In the genomic region with DNA sequence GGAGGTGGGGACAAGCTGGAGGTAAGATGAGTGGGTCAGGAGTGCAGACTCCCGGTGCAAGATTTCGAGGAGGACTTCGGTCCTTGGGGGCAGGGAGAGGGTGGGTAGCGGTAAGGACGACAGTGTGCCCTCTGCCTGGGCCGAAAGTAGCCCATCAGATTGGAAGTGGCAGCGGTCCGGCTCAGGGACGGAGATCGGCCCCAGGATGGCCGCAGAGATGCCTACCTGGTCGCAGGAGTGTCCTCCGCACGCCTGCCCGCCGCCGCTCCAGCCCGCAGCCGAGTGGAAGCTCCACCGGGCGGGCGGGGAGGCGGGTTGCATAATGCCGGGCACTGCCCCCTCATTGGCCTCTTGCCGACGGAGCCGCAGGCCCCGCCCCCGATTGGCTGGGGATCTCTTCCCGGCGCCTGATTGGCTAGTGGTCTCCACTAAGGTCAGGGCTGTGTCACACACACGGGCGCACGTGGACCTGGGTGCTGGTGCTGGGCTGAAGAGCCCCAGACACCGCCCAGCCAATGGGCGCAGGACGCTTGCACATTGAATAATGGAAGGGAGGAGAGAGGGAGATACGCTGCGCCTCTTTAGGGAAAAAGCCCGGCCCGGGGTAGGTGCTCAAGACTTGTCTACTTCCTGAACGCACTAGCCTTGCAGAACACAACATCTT, we compare ENCODE assay signal across 8 cellular contexts. TPM values are rescaled to one million over a fixed set of nuclear protein-coding genes. Genes with fewer than 3 reads are reported as not detected.
DNase-seq lines count a peak whose midpoint lies in the region; ATAC-seq and TF ChIP-seq lines count a peak whose summit lies in the region.

A gene with protein sequence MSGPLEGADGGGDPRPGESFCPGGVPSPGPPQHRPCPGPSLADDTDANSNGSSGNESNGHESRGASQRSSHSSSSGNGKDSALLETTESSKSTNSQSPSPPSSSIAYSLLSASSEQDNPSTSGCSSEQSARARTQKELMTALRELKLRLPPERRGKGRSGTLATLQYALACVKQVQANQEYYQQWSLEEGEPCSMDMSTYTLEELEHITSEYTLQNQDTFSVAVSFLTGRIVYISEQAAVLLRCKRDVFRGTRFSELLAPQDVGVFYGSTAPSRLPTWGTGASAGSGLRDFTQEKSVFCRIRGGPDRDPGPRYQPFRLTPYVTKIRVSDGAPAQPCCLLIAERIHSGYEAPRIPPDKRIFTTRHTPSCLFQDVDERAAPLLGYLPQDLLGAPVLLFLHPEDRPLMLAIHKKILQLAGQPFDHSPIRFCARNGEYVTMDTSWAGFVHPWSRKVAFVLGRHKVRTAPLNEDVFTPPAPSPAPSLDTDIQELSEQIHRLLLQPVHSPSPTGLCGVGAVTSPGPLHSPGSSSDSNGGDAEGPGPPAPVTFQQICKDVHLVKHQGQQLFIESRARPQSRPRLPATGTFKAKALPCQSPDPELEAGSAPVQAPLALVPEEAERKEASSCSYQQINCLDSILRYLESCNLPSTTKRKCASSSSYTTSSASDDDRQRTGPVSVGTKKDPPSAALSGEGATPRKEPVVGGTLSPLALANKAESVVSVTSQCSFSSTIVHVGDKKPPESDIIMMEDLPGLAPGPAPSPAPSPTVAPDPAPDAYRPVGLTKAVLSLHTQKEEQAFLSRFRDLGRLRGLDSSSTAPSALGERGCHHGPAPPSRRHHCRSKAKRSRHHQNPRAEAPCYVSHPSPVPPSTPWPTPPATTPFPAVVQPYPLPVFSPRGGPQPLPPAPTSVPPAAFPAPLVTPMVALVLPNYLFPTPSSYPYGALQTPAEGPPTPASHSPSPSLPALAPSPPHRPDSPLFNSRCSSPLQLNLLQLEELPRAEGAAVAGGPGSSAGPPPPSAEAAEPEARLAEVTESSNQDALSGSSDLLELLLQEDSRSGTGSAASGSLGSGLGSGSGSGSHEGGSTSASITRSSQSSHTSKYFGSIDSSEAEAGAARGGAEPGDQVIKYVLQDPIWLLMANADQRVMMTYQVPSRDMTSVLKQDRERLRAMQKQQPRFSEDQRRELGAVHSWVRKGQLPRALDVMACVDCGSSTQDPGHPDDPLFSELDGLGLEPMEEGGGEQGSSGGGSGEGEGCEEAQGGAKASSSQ (N-terminal part only) (minus strand): TSS at position 293 of the 664 bp plus-strand sequence. CDS start 1,698 bp downstream, outside the sequence.

- peak within 1 kb of the TSS in 1 of 2 donors; percentile 89 for H3K27ac Mint-ChIP-seq in natural killer cell treated with Interleukin-12 subunit alpha and Interleukin-12 subunit beta and Interleukin-15 and Interleukin-18, amount 100 ng/mL, for 72 hours

- H3K4me1 ChIP-seq in Karpas-422 (ENCODE audit: low read length) = peaks cover 55% of the 10 kb centered on the region

- H3K4me3 Mint-ChIP-seq in natural killer cell treated with Interleukin-12 subunit alpha and Interleukin-12 subunit beta and Interleukin-15 and Interleukin-18, amount 100 ng/mL, for 72 hours = no peak within 1 kb of the TSS

- H3K4me3 ChIP-seq in Karpas-422 (ENCODE audit: low read length) (peak within 1 kb of the TSS; percentile 88), fibroblast of the aortic adventitia (ENCODE audit: low read depth, low read length) (peak within 1 kb of the TSS; percentile 81)

- no peaks in the 10 kb centered on the region for H3K9me2 ChIP-seq in Karpas-422 (replicated peaks; ENCODE audit: insufficient read depth, low read length)

- peaks cover 43% of the 10 kb centered on the region for H3K79me2 ChIP-seq in Karpas-422 (ENCODE audit: low read length)

- no peaks in the 10 kb centered on the region for H3K27me3 ChIP-seq in Karpas-422 (ENCODE audit: low read length)

- no peak for TF ChIP-seq CTCF in fibroblast of the aortic adventitia (IDR thresholded peaks at IDR 0.05; ENCODE audit: insufficient read depth, low read length)

- no peaks in the 10 kb centered on the region for H3K9me3 ChIP-seq in Karpas-422 (ENCODE audit: low read length)

- 0 out of 2 replicates have a peak, but pooled peaks cover 3% of the 10 kb centered on the region for H3K36me3 ChIP-seq in Karpas-422 (ENCODE audit: insufficient read depth, low read length)

- H3K4me2 ChIP-seq in Karpas-422 (ENCODE audit: low read depth, low read length, poor library complexity, severe bottlenecking) = peak within 1 kb of the TSS; percentile 97

- no peaks in the 10 kb centered on the region for H3K9me3 Mint-ChIP-seq in natural killer cell treated with Interleukin-12 subunit alpha and Interleukin-12 subunit beta and Interleukin-15 and Interleukin-18, amount 100 ng/mL, for 72 hours

- H2AFZ ChIP-seq in Karpas-422 (ENCODE audit: low read length) = peak within 1 kb of the TSS; percentile 39; the same call in 1 of the 2 replicates

- peaks cover 13% of the 10 kb centered on the region for H4K20me1 ChIP-seq in Karpas-422 (ENCODE audit: insufficient read depth, low read depth, low read length)

- peak; percentile 75 for DNase-seq in GF-D8 (lab: John Stamatoyannopoulos, UW)
- peak; percentile 97 for DNase-seq in Karpas-422
- peak; percentile 66 for DNase-seq in SIG-M5 (lab: John Stamatoyannopoulos, UW)
- DNase-seq in activated gamma-delta T cell (lab: John Stamatoyannopoulos, UW) = peak; percentile 70
- DNase-seq in fibroblast of the aortic adventitia (ENCODE audit: low read depth) = peak; percentile 93
- peak; percentile 94 for DNase-seq in natural killer cell treated with Interleukin-12 subunit alpha and Interleukin-12 subunit beta and Interleukin-15 and Interleukin-18, amount 100 ng/mL, for 72 hours (ENCODE audit: low spot score)
- DNase-seq in stimulated activated naive CD8-positive, alpha-beta T cell treated with anti-CD3 and anti-CD28 coated beads, Interleukin-15, Interleukin-2, amounts not matched to agents 100 U/mL and 50 U/mL, for 24 hours = peak; percentile 96

- no peaks in the 10 kb centered on the region for H3K27me3 Mint-ChIP-seq in natural killer cell treated with Interleukin-12 subunit alpha and Interleukin-12 subunit beta and Interleukin-15 and Interleukin-18, amount 100 ng/mL, for 72 hours

- peak; percentile 55 to 63 for ATAC-seq in natural killer cell treated with Interleukin-12 subunit alpha and Interleukin-12 subunit beta and Interleukin-15 and Interleukin-18, amount 100 ng/mL, for 72 hours
- ATAC-seq in stimulated activated naive CD8-positive, alpha-beta T cell treated with anti-CD3 and anti-CD28 coated beads, Interleukin-15, Interleukin-2, amounts not matched to agents 100 U/mL and 50 U/mL, for 24 hours = peak; percentile 33
- no peak for ATAC-seq in GM18498 (IDR thresholded peaks at IDR 0.05; ENCODE audit: unreplicated experiment)

- peak within 1 kb of the TSS; percentile 94 for H3K9ac ChIP-seq in Karpas-422 (ENCODE audit: low read length)

- H3K4me1 Mint-ChIP-seq in natural killer cell treated with Interleukin-12 subunit alpha and Interleukin-12 subunit beta and Interleukin-15 and Interleukin-18, amount 100 ng/mL, for 72 hours (ENCODE audit: low read depth in 2 of 2) = peaks cover 7 to 34% of the 10 kb centered on the region in 2 donors

- no peaks in the 10 kb centered on the region for H3K36me3 Mint-ChIP-seq in natural killer cell treated with Interleukin-12 subunit alpha and Interleukin-12 subunit beta and Interleukin-15 and Interleukin-18, amount 100 ng/mL, for 72 hours

- peak within 1 kb of the TSS; percentile 60 for H3K27ac ChIP-seq in Karpas-422 (ENCODE audit: low read length)

RNA-seq across cellular contexts. Expression of the gene that starts here (rescaled TPM):
- 12.7 and 24.0 TPM in 2 replicates for total RNA-seq in Karpas-422 (2014; rRNA removed; shearing (Covaris generic); ENCODE audit: low replicate concordance)
- 1.6 and 12.7 TPM in 2 replicates for total RNA-seq in fibroblast of the aortic adventitia (ENCODE audit: low replicate concordance)
- 10 to 100 TPM; 16.9 to 42.7 TPM for total RNA-seq in natural killer cell treated with Interleukin-12 subunit alpha and Interleukin-12 subunit beta and Interleukin-15 and Interleukin-18, amount 100 ng/mL, for 72 hours
